Comparison of ENCODE assay signal across 13 cellular contexts in genomic region chr20:58655328-58656094, GRCh38. TPM values are rescaled to one million over a fixed set of nuclear protein-coding genes. Genes with fewer than 3 reads are reported as not detected.
DNase-seq lines count a peak whose midpoint lies in the region; ATAC-seq and TF ChIP-seq lines count a peak whose summit lies in the region.
"Had no signal": no experiment of that assay in that cellular context is flagged by ENCODE, and none has a peak within 500 bp of the region (broad histone marks: within the 10 kb centered on the region; RNA-seq: fewer than 3 reads in every experiment).

No MANE protein-coding gene starts in this region.

- 0 out of 2 replicates have a peak overlapping the region, but pooled peaks have one; percentile 8 for H3K9ac ChIP-seq in BLaER1
- peak overlapping the region; percentile 97 for H3K9ac ChIP-seq in iPS-20b (ENCODE audit: low read depth, low read length)
- no peak overlapping the region for H3K9ac ChIP-seq in neuronal stem cell (ENCODE audit: low read depth, low read length, poor library complexity)
- no peak overlapping the region for H3K9ac ChIP-seq in MM.1S (ENCODE audit: low read length)

- POLR2A ChIA-PET in activated CD8-positive, alpha-beta T cell treated with anti-CD3 and anti-CD28 coated beads for 36 hours (lab: Charles Lee), result interaction anchor here (0.6 to 0.7 kb wide), 2 partner anchors 38 to 1391 kb away, joined by 3 read pairs; no protein-coding TSS in a partner anchor

- H3K9me3 Mint-ChIP-seq in GM23338, result peaks cover 3% of the 10 kb centered on the region; the same call in 2 of the 3 replicates
- no peaks in the 10 kb centered on the region for H3K9me3 Mint-ChIP-seq in activated CD8-positive, alpha-beta T cell treated with anti-CD3 and anti-CD28 coated beads for 36 hours

- H4K20me1 ChIP-seq in BLaER1, result peaks cover 90% of the 10 kb centered on the region
- H4K20me1 ChIP-seq in GM23338 (replicated peaks; ENCODE audit: insufficient read depth), result no peaks in the 10 kb centered on the region
- peaks cover 10% of the 10 kb centered on the region; the same call in 1 of the 2 replicates for H4K20me1 ChIP-seq in MM.1S (ENCODE audit: insufficient read depth, low read length)

- no peak overlapping the region for H3K23ac ChIP-seq in neuronal stem cell (ENCODE audit: low read depth, low read length, poor library complexity)

- peaks cover 2% of the 10 kb centered on the region for H3K79me1 ChIP-seq in neuronal stem cell (ENCODE audit: low read depth, low read length)

- 0 out of 2 replicates have a peak overlapping the region, but pooled peaks have one; percentile 2 for H3K4me2 ChIP-seq in BLaER1
- H3K4me2 ChIP-seq in GM23338, result peak overlapping the region; percentile 78
- H3K4me2 ChIP-seq in neuronal stem cell (ENCODE audit: insufficient read depth, low read length, poor library complexity, severe bottlenecking), result no peak overlapping the region
- no peak overlapping the region for H3K4me2 ChIP-seq in MM.1S (ENCODE audit: low read depth, low read length)

- H2AK5ac ChIP-seq in neuronal stem cell (ENCODE audit: low read depth, low read length), result no peak overlapping the region

- H3K4me1 ChIP-seq in BLaER1 (peaks cover 48% of the 10 kb centered on the region), GM23338 (ENCODE audit: insufficient read depth) (peaks cover 76% of the 10 kb centered on the region), iPS-20b (ENCODE audit: insufficient read depth, low read length) (peaks cover 64% of the 10 kb centered on the region), neuronal stem cell (ENCODE audit: control insufficient read depth in 2 of 2, insufficient read depth in 1 of 2, low read depth in 1 of 2, low read length in 2 of 2) (peaks cover 4 to 17% of the 10 kb centered on the region in 2 donors), MM.1S (ENCODE audit: low read length) (peaks cover 9% of the 10 kb centered on the region; the same call in 1 of the 2 replicates)

- no peak overlapping the region for H4K91ac ChIP-seq in neuronal stem cell (ENCODE audit: low read depth, low read length, poor library complexity)

- H3K79me2 ChIP-seq in GM23338 (replicated peaks; ENCODE audit: insufficient read depth), result peaks cover 88% of the 10 kb centered on the region
- H3K79me2 ChIP-seq in MM.1S (ENCODE audit: low read length), result peaks cover 92% of the 10 kb centered on the region

- H2BK120ac ChIP-seq in neuronal stem cell (ENCODE audit: low read depth, low read length), result no peak overlapping the region

- H2AFZ ChIP-seq in GM23338, result no peak overlapping the region
- no peak overlapping the region for H2AFZ ChIP-seq in neuronal stem cell (ENCODE audit: low read length)
- H2AFZ ChIP-seq in MM.1S (ENCODE audit: low read length), result no peak overlapping the region

- peaks cover 9% of the 10 kb centered on the region; the same call in 2 of the 3 replicates for H3K36me3 Mint-ChIP-seq in GM23338 (ENCODE audit: low read depth)
- peaks cover 51% of the 10 kb centered on the region for H3K36me3 Mint-ChIP-seq in activated CD8-positive, alpha-beta T cell treated with anti-CD3 and anti-CD28 coated beads for 36 hours (ENCODE audit: low read depth)

- H3F3A ChIP-seq in GM23338 (replicated peaks; ENCODE audit: low read depth) (no peaks in the 10 kb centered on the region), MM.1S (ENCODE audit: insufficient read depth, low read length) (peaks cover 11% of the 10 kb centered on the region; the same call in 1 of the 2 replicates)

- H3K9me3 ChIP-seq in BLaER1, result no peaks in the 10 kb centered on the region
- no peaks in the 10 kb centered on the region for H3K9me3 ChIP-seq in iPS-20b (ENCODE audit: insufficient read depth, low read depth, low read length)
- no peaks in the 10 kb centered on the region for H3K9me3 ChIP-seq in neuronal stem cell (replicated peaks in 1 of 2; ENCODE audit: control insufficient read depth in 2 of 2, insufficient read depth in 1 of 2, low read depth in 1 of 2, low read length in 2 of 2)
- H3K9me3 ChIP-seq in MM.1S (replicated peaks; ENCODE audit: insufficient read depth, low read length), result no peaks in the 10 kb centered on the region
- H3K9me3 ChIP-seq: vagina had no signal

- intact Hi-C loops in activated CD8-positive, alpha-beta T cell treated with anti-CD3 and anti-CD28 coated beads for 36 hours (cut with micrococcal nuclease), result loop anchor here (5.0 kb wide), 1 partner anchor 182 kb away; no protein-coding TSS in a partner anchor

- no peaks in the 10 kb centered on the region for H3K27me3 ChIP-seq in BLaER1
- no peaks in the 10 kb centered on the region for H3K27me3 ChIP-seq in GM23338 (ENCODE audit: insufficient read depth)
- H3K27me3 ChIP-seq in iPS-20b (ENCODE audit: insufficient read depth, low read length), result no peaks in the 10 kb centered on the region
- H3K27me3 ChIP-seq in neuronal stem cell (ENCODE audit: control insufficient read depth in 3 of 3, insufficient read depth in 3 of 3, low read depth in 1 of 3, low read length in 3 of 3), result no peaks in the 10 kb centered on the region
- H3K27me3 ChIP-seq in MM.1S (replicated peaks; ENCODE audit: insufficient read depth, low read length), result no peaks in the 10 kb centered on the region
- H3K27me3 ChIP-seq: vagina had no signal

- no peak overlapping the region for H2BK12ac ChIP-seq in neuronal stem cell (ENCODE audit: low read length)

- DNase-seq in GM23338 (ENCODE audit: low spot score) (no peak), neuronal stem cell (ENCODE audit: low spot score) (no peak), MM.1S (no peak)
- no peak for DNase-seq in activated CD8-positive, alpha-beta T cell treated with anti-CD3 and anti-CD28 coated beads for 36 hours
- no peak for DNase-seq in stimulated activated CD4-positive, alpha-beta T cell treated with anti-CD3 and anti-CD28 coated beads, Interleukin-4, amount 100 ng/mL, for 4 hours
- DNase-seq: activated CD4-positive, CD25-positive, alpha-beta regulatory T cell treated with anti-CD3 and anti-CD28 coated beads, Interleukin-2, amount 50 U/mL, for 72 hours; effector CD4-positive, alpha-beta T cell; hippocampal formation had no signal

- CTCF ChIA-PET in activated CD8-positive, alpha-beta T cell treated with anti-CD3 and anti-CD28 coated beads for 36 hours (lab: Charles Lee), result interaction anchor here (1.0 to 1.4 kb wide), 4 partner anchors 8 to 174 kb away, joined by 3 to 6 read pairs (median 4); no protein-coding TSS in a partner anchor

- H3K27ac Mint-ChIP-seq in GM23338, result peak overlapping the region; percentile 80
- H3K27ac Mint-ChIP-seq in activated CD8-positive, alpha-beta T cell treated with anti-CD3 and anti-CD28 coated beads for 36 hours, result peak overlapping the region; percentile 82

- peaks cover 66% of the 10 kb centered on the region for H3K4me1 Mint-ChIP-seq in GM23338
- peaks cover 54% of the 10 kb centered on the region for H3K4me1 Mint-ChIP-seq in activated CD8-positive, alpha-beta T cell treated with anti-CD3 and anti-CD28 coated beads for 36 hours (ENCODE audit: low read depth)

- H2BK15ac ChIP-seq in neuronal stem cell (ENCODE audit: low read length), result no peak overlapping the region

- WGBS in neuronal stem cell (ENCODE audit: extremely low coverage in 2 of 2, insufficient read length in 2 of 2, insufficient replicate concordance in 1 of 2), 2 donors, result no CpG with 5 or more reads among the region's 6 CpGs

- H3K36me3 ChIP-seq in BLaER1 (peaks cover 10% of the 10 kb centered on the region), GM23338 (ENCODE audit: insufficient read depth) (no peaks in the 10 kb centered on the region), iPS-20b (ENCODE audit: insufficient read depth, low read depth, low read length) (peaks cover 8% of the 10 kb centered on the region; the same call in 1 of the 2 replicates), neuronal stem cell (replicated peaks in 1 of 2; ENCODE audit: control insufficient read depth in 2 of 2, insufficient read depth in 2 of 2, low read length in 2 of 2) (peaks cover 2 to 17% of the 10 kb centered on the region in 2 donors), MM.1S (replicated peaks; ENCODE audit: insufficient read depth, low read length) (peaks cover 8% of the 10 kb centered on the region; the same call in 1 of the 2 replicates)
- H3K36me3 ChIP-seq: vagina had no signal

- TF ChIP-seq CTCF in GM23338 (conservative IDR thresholded peaks at IDR 0.05; ENCODE audit: low read depth in 2 of 2), result no peak
- TF ChIP-seq CTCF in activated CD8-positive, alpha-beta T cell treated with anti-CD3 and anti-CD28 coated beads for 36 hours (IDR thresholded peaks at IDR 0.05), result no peak
- no peak for TF ChIP-seq CTCF in MM.1S (IDR thresholded peaks at IDR 0.05; ENCODE audit: low read length)

- H3K27me3 Mint-ChIP-seq in GM23338 (ENCODE audit: insufficient read depth, low read depth, poor library complexity), result peaks cover 6% of the 10 kb centered on the region
- no peaks in the 10 kb centered on the region for H3K27me3 Mint-ChIP-seq in activated CD8-positive, alpha-beta T cell treated with anti-CD3 and anti-CD28 coated beads for 36 hours

- no peak overlapping the region for H2BK5ac ChIP-seq in neuronal stem cell (ENCODE audit: low read length)

- H3K14ac ChIP-seq in neuronal stem cell (ENCODE audit: low read length), result no peak overlapping the region

- H3K27ac ChIP-seq in BLaER1 (no peak overlapping the region), GM23338 (ENCODE audit: low read depth) (peak overlapping the region; percentile 70), iPS-20b (ENCODE audit: low read length) (peak overlapping the region; percentile 40), neuronal stem cell (replicated peaks; ENCODE audit: low read length) (no peak overlapping the region), MM.1S (ENCODE audit: low read length) (no peak overlapping the region)
- H3K27ac ChIP-seq: vagina had no signal

- ATAC-seq in GM23338, result no peak
- ATAC-seq in activated CD8-positive, alpha-beta T cell treated with anti-CD3 and anti-CD28 coated beads for 36 hours, result no peak
- no peak for ATAC-seq in HG02642 (IDR thresholded peaks at IDR 0.05; ENCODE audit: poor library complexity, unreplicated experiment)
- ATAC-seq: sciatic nerve had no signal

- no peak overlapping the region for H3K4me3 ChIP-seq in BLaER1
- H3K4me3 ChIP-seq in GM23338, result peak overlapping the region; percentile 55; the same call in 1 of the 2 replicates
- H3K4me3 ChIP-seq in iPS-20b (ENCODE audit: low read length), result peak overlapping the region; percentile 36
- no peak overlapping the region for H3K4me3 ChIP-seq in neuronal stem cell (ENCODE audit: low read length in 2 of 2)
- H3K4me3 ChIP-seq in MM.1S (ENCODE audit: low read length), result no peak overlapping the region
- H3K4me3 ChIP-seq: vagina had no signal

- H4K8ac ChIP-seq in neuronal stem cell (ENCODE audit: low read depth, low read length), result no peak overlapping the region

- no peak overlapping the region for H3K18ac ChIP-seq in neuronal stem cell (ENCODE audit: low read length)

- H3K4ac ChIP-seq in neuronal stem cell (ENCODE audit: low read length), result no peak overlapping the region

- H3K4me3 Mint-ChIP-seq in GM23338, result peak overlapping the region; percentile 42; the same call in 2 of the 3 replicates
- peak overlapping the region; percentile 60 for H3K4me3 Mint-ChIP-seq in activated CD8-positive, alpha-beta T cell treated with anti-CD3 and anti-CD28 coated beads for 36 hours

- H3K9me2 ChIP-seq in GM23338 (ENCODE audit: insufficient read depth), result no peaks in the 10 kb centered on the region
- no peaks in the 10 kb centered on the region for H3K9me2 ChIP-seq in MM.1S (replicated peaks; ENCODE audit: insufficient read depth, low read length)

RNA-seq across cellular contexts. Expression of gene STX16, which starts 4.4 kb away (rescaled TPM):
- total RNA-seq in GM23338 (2014; rRNA removed; shearing (Covaris generic)), result 66.5 and 70.5 TPM in 2 replicates
- polyA plus RNA-seq in GM23338 (2016; fragmentation: Nextera tagmentation; extraction: Ambion mirVana), result 27.7 and 31.2 TPM in 2 replicates
- total RNA-seq in activated CD8-positive, alpha-beta T cell treated with anti-CD3 and anti-CD28 coated beads for 36 hours, result 100 to 1,000 TPM; 108 to 109 TPM
- polyA plus RNA-seq in neuronal stem cell (2013, experiment 1 of 2), result 45.1 TPM
- 45.7 TPM for polyA plus RNA-seq in neuronal stem cell (2013, experiment 2 of 2)

RNA-seq across cellular contexts. Expression of gene NPEPL1, which starts 37.1 kb away (rescaled TPM):
- total RNA-seq in GM23338 (2014; rRNA removed; shearing (Covaris generic)), result 24.1 and 30.0 TPM in 2 replicates
- 17.8 and 23.5 TPM in 2 replicates for polyA plus RNA-seq in GM23338 (2016; fragmentation: Nextera tagmentation; extraction: Ambion mirVana)
- total RNA-seq in activated CD8-positive, alpha-beta T cell treated with anti-CD3 and anti-CD28 coated beads for 36 hours, result 10 to 100 TPM; 15.4 to 17.1 TPM
- polyA plus RNA-seq in neuronal stem cell (2013, experiment 1 of 2), result 21.4 TPM
- polyA plus RNA-seq in neuronal stem cell (2013, experiment 2 of 2), result 19.5 TPM

Comparison
In these comparisons a context has a peak if more than half of its experiments do, and no peak if none do; other contexts are left out.
1. H3K27ac ChIP-seq: peak in GM23338 (single experiment) and iPS-20b (single experiment); none in BLaER1 (single experiment), neuronal stem cell (single experiment) and MM.1S (single experiment).
2. H3K4me2 ChIP-seq: peak in BLaER1 (single experiment) and GM23338 (single experiment); none in neuronal stem cell (single experiment) and MM.1S (single experiment).
3. H3K4me3 ChIP-seq: peak in GM23338 (single experiment) and iPS-20b (single experiment); none in BLaER1 (single experiment), neuronal stem cell (0 of 2) and MM.1S (single experiment).
4. H3K9ac ChIP-seq: peak in BLaER1 (single experiment) and iPS-20b (single experiment); none in neuronal stem cell (single experiment) and MM.1S (single experiment).